Comparison of ENCODE assay signal across 12 cellular contexts in genomic region chr10:6053816-6054581, GRCh38. TPM values are rescaled to one million over a fixed set of nuclear protein-coding genes. Genes with fewer than 3 reads are reported as not detected.
DNase-seq lines count a peak whose midpoint lies in the region; ATAC-seq, FAIRE-seq and TF ChIP-seq lines count a peak whose summit lies in the region.
"Had no signal": no experiment of that assay in that cellular context is flagged by ENCODE, and none has a peak within 500 bp of the region (broad histone marks: within the 10 kb centered on the region; RNA-seq: fewer than 3 reads in every experiment).

No MANE protein-coding gene starts in this region.

- no peak for TF ChIP-seq POLR2A in GM12878 (IDR thresholded peaks at IDR 0.05; ENCODE audit: low read depth, low read length)

- H2AFZ ChIP-seq in GM12878 (ENCODE audit: control insufficient read depth, low read depth, low read length), result no peak overlapping the region; the same call in 1 of the 2 replicates

- H3K27ac ChIP-seq in GM12878 (ENCODE audit: control insufficient read depth, insufficient read depth) (no peak overlapping the region; the same call in 1 of the 2 replicates), lower lobe of right lung (peak overlapping the region; percentile 60)
- H3K27ac ChIP-seq: ascending aorta, SK-N-MC had no signal

- H3K4me3 ChIP-seq in GM12878 (no peak overlapping the region), lower lobe of right lung (no peak overlapping the region)
- H3K4me3 ChIP-seq: ascending aorta, SK-N-MC had no signal

- BruUV-seq in GM12878 (replicated peaks; lab: Mats Ljungman, UMichigan), result no TSS peak

- H3K36me3 ChIP-seq in GM12878 (ENCODE audit: control insufficient read depth in 2 of 2, insufficient read depth in 2 of 2, low read length in 1 of 2), result no peaks in the 10 kb centered on the region
- no peaks in the 10 kb centered on the region for H3K36me3 ChIP-seq in lower lobe of right lung
- H3K36me3 ChIP-seq: ascending aorta had no signal

- POLR2A ChIA-PET in GM12878 (lab: Charles Lee), result interaction anchor here (0.5 to 2.8 kb wide), 7 partner anchors 10 to 210 kb away, joined by 3 to 12 read pairs (median 5); no protein-coding TSS in a partner anchor

- 15% methylated on average over 18 of the region's 18 CpGs for WGBS in GM12878 (ENCODE audit: insufficient coverage, insufficient replicate concordance, low lambda C conversion rate, missing lambda C conversion rate)

- H3K79me2 ChIP-seq in GM12878 (ENCODE audit: control insufficient read depth, insufficient read depth, low read length), result no peaks in the 10 kb centered on the region

- SMC1A ChIA-PET in GM12878 (lab: Charles Lee; ENCODE audit: uncharacterized antibody, unreplicated experiment), result interaction anchor here (0.5 to 8.1 kb wide), 10 partner anchors 9 to 420 kb away, joined by 3 to 66 read pairs (median 4); no protein-coding TSS in a partner anchor

- H3K4me2 ChIP-seq in GM12878 (ENCODE audit: control insufficient read depth, insufficient read depth), result peak overlapping the region; percentile 46

- TF ChIP-seq CTCF in GM12878 (IDR thresholded peaks at IDR 0.05 in 2 of 3, conservative IDR thresholded peaks at IDR 0.05 in 1 of 3; ENCODE audit: control insufficient read depth in 2 of 3, extremely low read depth in 1 of 3, insufficient read depth in 1 of 3, low read depth in 3 of 3, low read length in 3 of 3) (no peak), lower lobe of right lung (IDR thresholded peaks at IDR 0.05) (no peak)

- H3K9me3 ChIP-seq in GM12878 (replicated peaks; ENCODE audit: control insufficient read depth, insufficient read depth, low read length) (no peaks in the 10 kb centered on the region), lower lobe of right lung (no peaks in the 10 kb centered on the region)
- H3K9me3 ChIP-seq: ascending aorta had no signal

- DNase-seq in AML-193 (lab: John Stamatoyannopoulos, UW) (peak; percentile 59 to 66), GM12878 (ENCODE audit: low read depth, low spot score) (no peak), lower lobe of right lung (peak; percentile 77), NCI-H1092 (lab: John Stamatoyannopoulos, UW) (no peak), pons (ENCODE audit: low spot score) (no peak)
- DNase-seq: MM.1S had no signal

- H3K4me1 ChIP-seq in GM12878 (ENCODE audit: control insufficient read depth, insufficient read depth, low read length) (peaks cover 69% of the 10 kb centered on the region), lower lobe of right lung (peaks cover 52% of the 10 kb centered on the region)

- no peaks in the 10 kb centered on the region for H3K27me3 ChIP-seq in GM12878 (replicated peaks in 1 of 2; ENCODE audit: control insufficient read depth in 2 of 2, insufficient read depth in 2 of 2, low read length in 1 of 2)
- H3K27me3 ChIP-seq in lower lobe of right lung (ENCODE audit: low read depth), result no peaks in the 10 kb centered on the region
- H3K27me3 ChIP-seq: ascending aorta had no signal

- ATAC-seq in GM12878 (no peak), lower lobe of right lung (peak; percentile 70 to 74), GM18498 (IDR thresholded peaks at IDR 0.05; ENCODE audit: unreplicated experiment) (no peak), GM18909 (IDR thresholded peaks at IDR 0.05; ENCODE audit: poor library complexity, unreplicated experiment) (no peak)

- TF ChIP-seq EP300 in Ishikawa (IDR thresholded peaks at IDR 0.05; ENCODE audit: borderline replicate concordance) (no peak), GM12878 (IDR thresholded peaks at IDR 0.05; ENCODE audit: borderline replicate concordance in 1 of 2, control insufficient read depth in 1 of 2, low read depth in 2 of 2, low read length in 2 of 2) (no peak)

- no peak for TF ChIP-seq RAD21 in Ishikawa (IDR thresholded peaks at IDR 0.05; ENCODE audit: low read depth)
- TF ChIP-seq RAD21 in GM12878 (IDR thresholded peaks at IDR 0.05; ENCODE audit: insufficient read depth, low read depth, low read length), result no peak

- in situ Hi-C loops in GM12878 (cut with MboI), result no loop called here

- RAD21 ChIA-PET in GM12878 (lab: Charles Lee; ENCODE audit: unreplicated experiment), result interaction anchor here (0.5 to 2.0 kb wide), 13 partner anchors 8 to 348 kb away, joined by 3 to 13 read pairs (median 4); partner anchors contain the start of gene IL2RA

- no peak for FAIRE-seq in GM12878 (lab: Jason Lieb, UNC)

- CTCF ChIA-PET in GM12878 (lab: Yijun Ruan, JAX), result interaction anchor here (1.0 to 10.2 kb wide), 8 partner anchors 10 to 83 kb away, joined by 3 to 101 read pairs (median 6); partner anchors contain the start of gene IL15RA

- intact Hi-C loops in GM12878 (cut with micrococcal nuclease; ENCODE audit: unreplicated experiment) (loop anchor here (5.0 kb wide), 3 partner anchors 192 to 472 kb away; no protein-coding TSS in a partner anchor), lower lobe of right lung (cut with DNase I) (no loop called here)

- H3K9ac ChIP-seq in GM12878 (ENCODE audit: control insufficient read depth, insufficient read depth, low read length), result no peak overlapping the region

- H4K20me1 ChIP-seq in GM12878 (ENCODE audit: control insufficient read depth, insufficient read depth), result no peaks in the 10 kb centered on the region

TF ChIP-seq in Ishikawa, 13 proteins besides CTCF, POLR2A, EP300 and RAD21 (continues in another document):
- TF ChIP-seq ZBTB7A (IDR thresholded peaks at IDR 0.05; ENCODE audit: low read depth), result no peak
- TF ChIP-seq USF1 (IDR thresholded peaks at IDR 0.05), result 0 out of 2 replicates have a peak, but pooled peaks have one; percentile 17
- 0 out of 2 replicates have a peak, but pooled peaks have one; percentile 34 for TF ChIP-seq EGR1 (IDR thresholded peaks at IDR 0.05)
- TF ChIP-seq MAX (IDR thresholded peaks at IDR 0.05), result peak; percentile 61

TF ChIP-seq in GM12878, 131 proteins besides CTCF, POLR2A, EP300 and RAD21 (continues in another document):
- TF ChIP-seq EED (IDR thresholded peaks at IDR 0.05; ENCODE audit: low read depth), result peak; percentile 86
- no peak for TF ChIP-seq ATF3 (IDR thresholded peaks at IDR 0.05; ENCODE audit: borderline replicate concordance, extremely low read depth, low read depth, low read length)
- no peak for TF ChIP-seq TCF12 (IDR thresholded peaks at IDR 0.05; ENCODE audit: low read depth, low read length)
- no peak for TF ChIP-seq PAX5 (IDR thresholded peaks at IDR 0.05; ENCODE audit: borderline replicate concordance, low read depth, low read length)
- 0 out of 2 replicates have a peak, but pooled peaks have one; percentile 37 for TF ChIP-seq GATAD2B (conservative IDR thresholded peaks at IDR 0.05; ENCODE audit: low read depth)
- no peak for TF ChIP-seq HSF1 (IDR thresholded peaks at IDR 0.05; ENCODE audit: low read depth, low read length)

RNA-seq across cellular contexts. Expression of gene IL2RA, which starts 8.2 kb away (rescaled TPM):
- 4.9 and 10.7 TPM in 2 replicates for total RNA-seq in GM12878 (2013; cell fraction: nucleolus; rRNA removed)
- total RNA-seq in GM12878 (2014; rRNA removed), result 3.4 and 4.0 TPM in 2 replicates
- total RNA-seq in GM12878 (2014; rRNA removed; fragmentation: Illumina TruSeq; extraction: Trizol), result 5.0 and 5.3 TPM in 2 replicates
- total RNA-seq in GM12878 (2021), result 5.0 and 5.3 TPM in 2 replicates
- polyA plus RNA-seq in GM12878 (2011; ENCODE audit: low read depth), result 0.97 TPM
- polyA plus RNA-seq in GM12878 (2011; rRNA removed), result 2.2 and 2.4 TPM in 2 replicates
- 1.2 TPM in 2 replicates for polyA plus RNA-seq in GM12878 (2011; cell fraction: cytosol; rRNA removed)
- polyA plus RNA-seq in GM12878 (2011; cell fraction: nucleus; rRNA removed), result 0.80 and 1.1 TPM in 2 replicates
- polyA plus RNA-seq in GM12878 (2012), result 1.3 and 2.2 TPM in 2 replicates
- polyA plus RNA-seq in GM12878 (2014; fragmentation: Illumina TruSeq; extraction: Trizol), result 5.6 and 6.0 TPM in 2 replicates
- 1 to 10 TPM; 3.3 to 5.1 TPM for polyA plus RNA-seq in GM12878 (2014; fragmentation: Nextera tagmentation; extraction: Ambion mirVana)
- 3.4 and 3.9 TPM in 2 replicates for polyA plus RNA-seq in GM12878 (2014; rRNA removed)
- polyA plus RNA-seq in GM12878 (2016; fragmentation: Nextera tagmentation; extraction: Ambion mirVana), result 1 to 10 TPM; 4.8 to 5.7 TPM
- polyA minus RNA-seq in GM12878 (2011; rRNA and poly(A)+ RNA removed), result 1.0 and 1.1 TPM in 2 replicates
- not detected in 2 replicates for polyA minus RNA-seq in GM12878 (2011; cell fraction: cytosol; rRNA and poly(A)+ RNA removed)
- polyA minus RNA-seq in GM12878 (2011; cell fraction: nucleus; rRNA and poly(A)+ RNA removed), result 0.77 and 1.2 TPM in 2 replicates
- 2.9 TPM for total RNA-seq in lower lobe of right lung
- total RNA-seq: ascending aorta, fibroblast of villous mesenchyme had no signal

RNA-seq across cellular contexts. Expression of gene RBM17, which starts 34.8 kb away (rescaled TPM):
- 136 and 141 TPM in 2 replicates for total RNA-seq in GM12878 (2013; cell fraction: nucleolus; rRNA removed)
- 38.3 and 49.0 TPM in 2 replicates for total RNA-seq in GM12878 (2014; rRNA removed)
- 85.7 and 94.1 TPM in 2 replicates for total RNA-seq in GM12878 (2014; rRNA removed; fragmentation: Illumina TruSeq; extraction: Trizol)
- total RNA-seq in GM12878 (2021), result 101 and 106 TPM in 2 replicates
- polyA plus RNA-seq in GM12878 (2011; ENCODE audit: low read depth), result 52.6 TPM
- polyA plus RNA-seq in GM12878 (2011; rRNA removed), result 64.5 and 65.3 TPM in 2 replicates
- polyA plus RNA-seq in GM12878 (2011; cell fraction: cytosol; rRNA removed), result 33.5 and 38.9 TPM in 2 replicates
- 130 and 190 TPM in 2 replicates for polyA plus RNA-seq in GM12878 (2011; cell fraction: nucleus; rRNA removed)
- polyA plus RNA-seq in GM12878 (2012), result 73.3 and 80.2 TPM in 2 replicates
- 156 and 160 TPM in 2 replicates for polyA plus RNA-seq in GM12878 (2014; fragmentation: Illumina TruSeq; extraction: Trizol)
- polyA plus RNA-seq in GM12878 (2014; fragmentation: Nextera tagmentation; extraction: Ambion mirVana), result 10 to 100 TPM; 28.4 to 45.0 TPM
- polyA plus RNA-seq in GM12878 (2014; rRNA removed), result 79.9 and 82.1 TPM in 2 replicates
- 100 to 1,000 TPM; 177 to 181 TPM for polyA plus RNA-seq in GM12878 (2016; fragmentation: Nextera tagmentation; extraction: Ambion mirVana)
- polyA minus RNA-seq in GM12878 (2011; rRNA and poly(A)+ RNA removed), result 22.5 and 26.1 TPM in 2 replicates
- 11.8 and 17.6 TPM in 2 replicates for polyA minus RNA-seq in GM12878 (2011; cell fraction: cytosol; rRNA and poly(A)+ RNA removed)
- polyA minus RNA-seq in GM12878 (2011; cell fraction: nucleus; rRNA and poly(A)+ RNA removed), result 19.2 and 28.1 TPM in 2 replicates
- 90.8 TPM for total RNA-seq in lower lobe of right lung

Comparison
In these comparisons a context has a peak if more than half of its experiments do, and no peak if none do; other contexts are left out.
1. DNase-seq: peak in AML-193 (2 of 2) and lower lobe of right lung (single experiment); none in GM12878 (single experiment), NCI-H1092 (single experiment) and pons (single experiment).
2. ATAC-seq: peak in lower lobe of right lung (2 of 2); none in GM12878 (single experiment), GM18498 (single experiment) and GM18909 (single experiment).